ENCODE assay signal across 1 cellular context in the genomic region with DNA sequence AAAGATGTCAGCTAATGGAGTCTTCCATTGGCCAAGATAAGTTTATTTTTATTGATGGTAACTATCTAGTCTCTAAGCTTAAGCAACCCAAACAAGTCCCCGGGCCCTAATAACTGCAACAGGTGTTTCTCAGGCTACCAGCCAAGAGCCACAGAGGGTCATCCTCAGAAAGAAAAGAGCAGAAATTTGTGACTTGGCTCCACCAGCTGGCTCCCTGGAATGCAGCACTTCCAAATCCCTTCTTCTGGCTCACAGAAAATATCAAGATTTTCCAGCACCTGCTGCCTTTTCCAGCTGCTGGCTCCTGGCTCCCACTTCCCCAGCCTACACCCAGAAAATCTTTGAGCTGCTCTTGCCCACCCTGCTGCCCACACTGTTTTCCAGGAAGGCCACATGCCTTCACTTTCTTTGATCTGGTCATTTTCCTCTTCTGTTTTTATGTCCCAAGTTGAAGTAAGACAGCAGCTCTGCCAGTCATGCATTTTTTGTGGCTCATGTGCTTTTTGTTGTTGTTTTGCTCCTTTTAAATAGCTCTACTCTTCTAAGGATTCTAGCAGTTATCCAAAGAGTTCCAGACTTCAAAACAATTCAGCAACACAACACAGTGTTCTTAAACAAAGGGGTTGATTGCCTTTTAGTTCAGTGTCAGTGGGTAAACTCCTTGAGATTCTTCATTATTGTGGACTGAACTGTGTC.
TF ChIP-seq lines count a peak whose summit lies in the region.

No MANE protein-coding gene starts in this region.

TF ChIP-seq in H1, 55 proteins besides CTCF, POLR2A, EP300 and RAD21 (continued from another document):
- TF ChIP-seq CHD2 (IDR thresholded peaks at IDR 0.05; ENCODE audit: low read length): no peak
- TF ChIP-seq, protein P1, sequence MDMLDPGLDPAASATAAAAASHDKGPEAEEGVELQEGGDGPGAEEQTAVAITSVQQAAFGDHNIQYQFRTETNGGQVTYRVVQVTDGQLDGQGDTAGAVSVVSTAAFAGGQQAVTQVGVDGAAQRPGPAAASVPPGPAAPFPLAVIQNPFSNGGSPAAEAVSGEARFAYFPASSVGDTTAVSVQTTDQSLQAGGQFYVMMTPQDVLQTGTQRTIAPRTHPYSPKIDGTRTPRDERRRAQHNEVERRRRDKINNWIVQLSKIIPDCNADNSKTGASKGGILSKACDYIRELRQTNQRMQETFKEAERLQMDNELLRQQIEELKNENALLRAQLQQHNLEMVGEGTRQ (IDR thresholded peaks at IDR 0.05; ENCODE audit: low read length): no peak
- TF ChIP-seq BACH1 (IDR thresholded peaks at IDR 0.05; ENCODE audit: low read length): no peak
